Comparison of ENCODE assay signal across 31 cellular contexts in the genomic region with DNA sequence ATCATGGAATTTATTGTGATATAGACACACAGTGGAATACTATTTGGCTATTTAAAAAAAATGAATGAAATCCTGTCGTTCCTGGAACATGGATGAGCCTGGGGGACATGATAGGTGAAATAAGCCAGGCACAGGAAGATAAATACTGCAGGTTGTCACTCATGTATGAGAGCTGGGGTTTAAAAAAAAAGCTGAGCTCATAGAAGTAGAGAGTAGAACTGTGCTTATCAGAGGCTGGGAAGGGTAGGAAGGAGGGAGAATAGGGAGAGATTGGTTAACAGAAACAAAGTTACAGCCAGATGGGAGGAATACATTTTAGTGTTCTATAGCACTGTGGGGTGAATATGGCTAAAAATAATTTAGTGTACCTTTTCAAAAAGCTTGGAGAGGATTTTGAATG.
"Had no signal": no experiment of that assay in that cellular context is flagged by ENCODE, and none has a peak within 500 bp of the region (broad histone marks: within the 10 kb centered on the region; RNA-seq: fewer than 3 reads in every experiment).

No MANE protein-coding gene starts in this region.

- H3K9me3 Mint-ChIP-seq: activated B cell treated with CpG ODN at 0.5 μM for 24 hours; activated CD8-positive, alpha-beta T cell treated with anti-CD3 and anti-CD28 coated beads for 36 hours; activated T-cell treated with anti-CD3 and anti-CD28 coated beads, Interleukin-2, amount 50 U/mL, for 4 hours; activated T-helper 17 cell treated with anti-CD3 and anti-CD28 coated beads, Interleukin-2, amount 50 U/mL, for 72 hours; effector memory CD8-positive, alpha-beta T cell; T-helper 2 cell treated with Interferon-gamma antibody and Interleukin-4, amounts not matched to agents 5 μg/mL and 100 μg/mL, for 36 hours had no signal

- H3K27ac ChIP-seq: brain microvascular endothelial cell, esophagus muscularis mucosa, foreskin keratinocyte, gastrocnemius medialis, WERI-Rb-1 had no signal

- H3K27ac Mint-ChIP-seq: activated B cell treated with CpG ODN at 0.5 μM for 24 hours; activated CD8-positive, alpha-beta T cell treated with anti-CD3 and anti-CD28 coated beads for 36 hours; activated naive CD8-positive, alpha-beta T cell; activated T-helper 17 cell treated with anti-CD3 and anti-CD28 coated beads, Interleukin-2, amount 50 U/mL, for 72 hours; effector memory CD8-positive, alpha-beta T cell; T-helper 17 cell; T-helper 2 cell treated with Interferon-gamma antibody and Interleukin-4, amounts not matched to agents 5 μg/mL and 100 μg/mL, for 36 hours had no signal

- H3K27me3 ChIP-seq: brain microvascular endothelial cell, esophagus muscularis mucosa, foreskin keratinocyte, gastrocnemius medialis had no signal

- H3K4me1 Mint-ChIP-seq: activated B cell treated with CpG ODN at 0.5 μM for 24 hours; activated T-helper 17 cell treated with anti-CD3 and anti-CD28 coated beads, Interleukin-2, amount 50 U/mL, for 72 hours; T-helper 17 cell had no signal

- H3K4me3 ChIP-seq: esophagus muscularis mucosa, gastrocnemius medialis had no signal

- DNase-seq: activated B cell treated with CpG ODN at 0.5 μM for 24 hours; activated CD4-positive, alpha-beta T cell treated with anti-CD3 and anti-CD28 coated beads for 48 hours; activated CD4-positive, alpha-beta T cell treated with anti-CD3 and anti-CD28 coated beads, Interleukin-2, amount 50 U/mL, for 1 hour; activated CD4-positive, alpha-beta T cell treated with anti-CD3 and anti-CD28 coated beads, Interleukin-2, amount 50 U/mL, for 48 hours; activated CD8-positive, alpha-beta memory T cell treated with anti-CD3 and anti-CD28 coated beads for 24 hours; activated CD8-positive, alpha-beta T cell treated with anti-CD3 and anti-CD28 coated beads for 36 hours; activated effector memory CD4-positive, alpha-beta T cell treated with Interleukin-2 at 50 U/mL for 16 hours; activated gamma-delta T cell treated with Interleukin-2 at 50 U/mL for 16 hours; activated naive CD4-positive, alpha-beta T cell treated with anti-CD3 and anti-CD28 coated beads, Interleukin-2, amount 50 U/mL, for 16 hours; activated naive CD4-positive, alpha-beta T cell treated with Interleukin-2 at 50 U/mL for 16 hours; activated T-cell treated with anti-CD3 and anti-CD28 coated beads, Interleukin-2, amount 50 U/mL, for 4 hours; amniotic stem cell; anterior cingulate cortex; brain microvascular endothelial cell; caudate nucleus; cortex of kidney; dermis blood vessel endothelial cell; effector CD4-positive, alpha-beta T cell; effector memory CD8-positive, alpha-beta T cell; erythroblast; foreskin keratinocyte; gastrocnemius medialis; T-helper 1 cell; T-helper 17 cell; T1000; WERI-Rb-1 had no signal

- H3K4me3 Mint-ChIP-seq: activated B cell treated with CpG ODN at 0.5 μM for 24 hours; activated CD8-positive, alpha-beta T cell treated with anti-CD3 and anti-CD28 coated beads for 36 hours; activated naive CD8-positive, alpha-beta T cell; activated T-cell treated with anti-CD3 and anti-CD28 coated beads, Interleukin-2, amount 50 U/mL, for 4 hours; activated T-helper 17 cell treated with anti-CD3 and anti-CD28 coated beads, Interleukin-2, amount 50 U/mL, for 72 hours; effector memory CD8-positive, alpha-beta T cell; T-helper 17 cell; T-helper 2 cell treated with Interferon-gamma antibody and Interleukin-4, amounts not matched to agents 5 μg/mL and 100 μg/mL, for 36 hours had no signal

- H3K27me3 Mint-ChIP-seq: activated B cell treated with CpG ODN at 0.5 μM for 24 hours; activated naive CD8-positive, alpha-beta T cell; effector memory CD8-positive, alpha-beta T cell had no signal

- H3K9me3 ChIP-seq: esophagus muscularis mucosa, gastrocnemius medialis had no signal

- H3K4me1 ChIP-seq: foreskin keratinocyte, gastrocnemius medialis had no signal

- H3K36me3 ChIP-seq: brain microvascular endothelial cell, esophagus muscularis mucosa, gastrocnemius medialis, WERI-Rb-1 had no signal

- ATAC-seq: activated CD4-positive, CD25-positive, alpha-beta regulatory T cell treated with anti-CD3 and anti-CD28 coated beads, Interleukin-2, amount 50 U/mL, for 24 hours; activated CD8-positive, alpha-beta T cell treated with anti-CD3 and anti-CD28 coated beads for 36 hours; activated T-cell treated with anti-CD3 and anti-CD28 coated beads, Interleukin-2, amount 50 U/mL, for 4 hours; activated T-helper 17 cell treated with anti-CD3 and anti-CD28 coated beads, Interleukin-2, amount 50 U/mL, for 72 hours; effector memory CD8-positive, alpha-beta T cell; foreskin keratinocyte; gastrocnemius medialis; T-helper 17 cell had no signal
